ENCODE assay signal across 9 cellular contexts in genomic region chr7:156858523-156858922, GRCh38.
"Had no signal": no experiment of that assay in that cellular context is flagged by ENCODE, and none has a peak within 500 bp of the region (broad histone marks: within the 10 kb centered on the region; RNA-seq: fewer than 3 reads in every experiment).

No MANE protein-coding gene starts in this region.

- ATAC-seq: GM23338 had no signal

- H3K4me3 Mint-ChIP-seq: GM23338, H9, HFFc6, IgD-negative memory B cell had no signal

- FAIRE-seq: H1, H54 had no signal

- DNase-seq: H9, HCEC 1CT, HFFc6, KBM-7 had no signal

- H3K4me3 ChIP-seq: GM23338 had no signal

- H2AFZ ChIP-seq: GM23338 had no signal

- H3K4me2 ChIP-seq: GM23338 had no signal

- H3K27me3 Mint-ChIP-seq: IgD-negative memory B cell had no signal

- H3K27ac ChIP-seq: HL-60 had no signal

- H3K27ac Mint-ChIP-seq: GM23338, H9, HFFc6 had no signal
